ENCODE assay signal across 8 cellular contexts in genomic region chr7:150049012-150049655, GRCh38.
DNase-seq lines count a peak whose midpoint lies in the region; ATAC-seq and TF ChIP-seq lines count a peak whose summit lies in the region.
"Not testable (repeated sequence)": the region's sequence is repeated elsewhere in the genome, so short reads cannot be mapped to it uniquely, and the experiment has no call there.

No MANE protein-coding gene starts in this region.

- ATAC-seq in CD8-positive, alpha-beta T cell = peak; percentile 51
- ATAC-seq in natural killer cell treated with Interleukin-12 subunit alpha and Interleukin-12 subunit beta and Interleukin-15 and Interleukin-18, amount 100 ng/mL, for 72 hours = peak; percentile 57 to 83
- not testable (repeated sequence) for ATAC-seq in stimulated activated memory B cell treated with anti-CD40 and anti-IgM and Interleukin-4, amounts not matched to agents 10 μg/mL and 1 μg/mL and 100 μg/mL, for 72 hours

- TF ChIP-seq CTCF in CD8-positive, alpha-beta T cell (IDR thresholded peaks at IDR 0.05) = not testable (repeated sequence)

- not testable (repeated sequence) for H3K36me3 ChIP-seq in CD8-positive, alpha-beta T cell (ENCODE audit: insufficient read depth, low read length); HUES6 (ENCODE audit: control insufficient read depth, insufficient read depth, low read length)

- H3K9ac ChIP-seq in HUES6 (ENCODE audit: low read length) = not testable (repeated sequence)

- H3K4me1 Mint-ChIP-seq in CD8-positive, alpha-beta T cell (ENCODE audit: low read depth) = peaks cover 23% of the 10 kb centered on the region
- not testable (repeated sequence) for H3K4me1 Mint-ChIP-seq in natural killer cell treated with Interleukin-12 subunit alpha and Interleukin-12 subunit beta and Interleukin-15 and Interleukin-18, amount 100 ng/mL, for 72 hours (ENCODE audit: low read depth in 2 of 2)
- H3K4me1 Mint-ChIP-seq in stimulated activated memory B cell treated with anti-CD40 and anti-IgM and Interleukin-4, amounts not matched to agents 10 μg/mL and 1 μg/mL and 100 μg/mL, for 72 hours = peaks cover 13% of the 10 kb centered on the region

- CTCF ChIA-PET in CD8-positive, alpha-beta T cell (lab: Charles Lee) = not testable (repeated sequence)

- H3K27ac Mint-ChIP-seq in CD8-positive, alpha-beta T cell; natural killer cell treated with Interleukin-12 subunit alpha and Interleukin-12 subunit beta and Interleukin-15 and Interleukin-18, amount 100 ng/mL, for 72 hours; stimulated activated memory B cell treated with anti-CD40 and anti-IgM and Interleukin-4, amounts not matched to agents 10 μg/mL and 1 μg/mL and 100 μg/mL, for 72 hours: not testable (repeated sequence)

- not testable (repeated sequence) for H3K36me3 Mint-ChIP-seq in CD8-positive, alpha-beta T cell; natural killer cell treated with Interleukin-12 subunit alpha and Interleukin-12 subunit beta and Interleukin-15 and Interleukin-18, amount 100 ng/mL, for 72 hours; stimulated activated memory B cell treated with anti-CD40 and anti-IgM and Interleukin-4, amounts not matched to agents 10 μg/mL and 1 μg/mL and 100 μg/mL, for 72 hours

- POLR2A ChIA-PET in CD8-positive, alpha-beta T cell (lab: Charles Lee) = not testable (repeated sequence)

- not testable (repeated sequence) for H3K4me3 ChIP-seq in CD8-positive, alpha-beta T cell (ENCODE audit: low read depth, low read length)
- H3K4me3 ChIP-seq in HUES6 (ENCODE audit: low read depth, low read length) = peak overlapping the region; percentile 61
- H3K4me3 ChIP-seq in iPS-11a (ENCODE audit: low read depth, low read length) = peak overlapping the region; percentile 24

- not testable (repeated sequence) for H3K9me3 ChIP-seq in CD8-positive, alpha-beta T cell (ENCODE audit: low read length); HUES6 (ENCODE audit: control insufficient read depth, insufficient read depth, low read depth, low read length)

- intact Hi-C loops in CD8-positive, alpha-beta T cell (cut with DNase I, micrococcal nuclease) = loop anchor here (10.0 kb wide), 2 partner anchors 164 to 244 kb away; no protein-coding TSS in a partner anchor

- DNase-seq in CD8-positive, alpha-beta T cell; natural killer cell treated with Interleukin-12 subunit alpha and Interleukin-12 subunit beta and Interleukin-15 and Interleukin-18, amount 100 ng/mL, for 72 hours (ENCODE audit: low spot score): not testable (repeated sequence)
- DNase-seq in NCI-H748 (lab: John Stamatoyannopoulos, UW; ENCODE audit: unreplicated experiment) = peak; percentile 26
- DNase-seq in activated T-cell treated with anti-CD3 and anti-CD28 coated beads, Interleukin-2, amount 50 U/mL, for 48 hours = peak; percentile 35 to 44
- DNase-seq in ecto neural progenitor cell (ENCODE audit: low spot score) = peak; percentile 78

- not testable (repeated sequence) for H3K27ac ChIP-seq in CD8-positive, alpha-beta T cell (ENCODE audit: low read depth, low read length); HUES6 (ENCODE audit: low read depth, low read length)

- H3K27me3 Mint-ChIP-seq in CD8-positive, alpha-beta T cell (ENCODE audit: low read depth) = peaks cover 21% of the 10 kb centered on the region
- H3K27me3 Mint-ChIP-seq in natural killer cell treated with Interleukin-12 subunit alpha and Interleukin-12 subunit beta and Interleukin-15 and Interleukin-18, amount 100 ng/mL, for 72 hours = peaks cover 17 to 23% of the 10 kb centered on the region in 2 donors
- peaks cover 34% of the 10 kb centered on the region for H3K27me3 Mint-ChIP-seq in stimulated activated memory B cell treated with anti-CD40 and anti-IgM and Interleukin-4, amounts not matched to agents 10 μg/mL and 1 μg/mL and 100 μg/mL, for 72 hours

- H3K9me3 Mint-ChIP-seq in CD8-positive, alpha-beta T cell; natural killer cell treated with Interleukin-12 subunit alpha and Interleukin-12 subunit beta and Interleukin-15 and Interleukin-18, amount 100 ng/mL, for 72 hours; stimulated activated memory B cell treated with anti-CD40 and anti-IgM and Interleukin-4, amounts not matched to agents 10 μg/mL and 1 μg/mL and 100 μg/mL, for 72 hours: not testable (repeated sequence)

- peak overlapping the region; percentile 68 for H3K4me3 Mint-ChIP-seq in CD8-positive, alpha-beta T cell
- H3K4me3 Mint-ChIP-seq in natural killer cell treated with Interleukin-12 subunit alpha and Interleukin-12 subunit beta and Interleukin-15 and Interleukin-18, amount 100 ng/mL, for 72 hours = peak overlapping the region; percentile 44
- peak overlapping the region; percentile 15 for H3K4me3 Mint-ChIP-seq in stimulated activated memory B cell treated with anti-CD40 and anti-IgM and Interleukin-4, amounts not matched to agents 10 μg/mL and 1 μg/mL and 100 μg/mL, for 72 hours

- H3K4me1 ChIP-seq in CD8-positive, alpha-beta T cell (ENCODE audit: insufficient read depth, low read length); HUES6 (ENCODE audit: control insufficient read depth, insufficient read depth, low read length): not testable (repeated sequence)

- H3K27me3 ChIP-seq in CD8-positive, alpha-beta T cell (ENCODE audit: insufficient read depth, low read length) = not testable (repeated sequence)
- H3K27me3 ChIP-seq in HUES6 (ENCODE audit: control insufficient read depth, insufficient read depth, low read length) = peaks cover 48% of the 10 kb centered on the region

Comparison
In these comparisons a context has a peak if more than half of its experiments do, and no peak if none do; other contexts are left out.
1. H3K4me3 Mint-ChIP-seq: peak in every context shown above with its lines; median percentile 68 in CD8-positive, alpha-beta T cell; 44 in natural killer cell treated with Interleukin-12 subunit alpha and Interleukin-12 subunit beta and Interleukin-15 and Interleukin-18, amount 100 ng/mL, for 72 hours; 15 in stimulated activated memory B cell treated with anti-CD40 and anti-IgM and Interleukin-4, amounts not matched to agents 10 μg/mL and 1 μg/mL and 100 μg/mL, for 72 hours.